ENCODE assay signal across 14 cellular contexts in genomic region chr7:101128040-101128834, GRCh38. TPM values are rescaled to one million over a fixed set of nuclear protein-coding genes. Genes with fewer than 3 reads are reported as not detected.
DNase-seq lines count a peak whose midpoint lies in the region; ATAC-seq and TF ChIP-seq lines count a peak whose summit lies in the region.
"Had no signal": no experiment of that assay in that cellular context is flagged by ENCODE, and none has a peak within 500 bp of the region (broad histone marks: within the 10 kb centered on the region; RNA-seq: fewer than 3 reads in every experiment).

No MANE protein-coding gene starts in this region.

- no TSS peak for BruUV-seq in PC-9 (replicated peaks; lab: Mats Ljungman, UMichigan)

- peak overlapping the region; percentile 82 for H3K9ac ChIP-seq in neuronal stem cell (ENCODE audit: low read depth, low read length, poor library complexity)

- DNase-seq in EL (peak; percentile 49), PC-9 (peak; percentile 61 to 72), epithelial cell of proximal tubule (ENCODE audit: low read depth) (no peak), neuronal stem cell (ENCODE audit: low spot score) (no peak), MV-4-11 (lab: John Stamatoyannopoulos, UW) (no peak), thyroid gland (no peak)
- DNase-seq: activated CD4-positive, alpha-beta T cell treated with anti-CD3 and anti-CD28 coated beads for 36 hours; activated effector memory CD4-positive, alpha-beta T cell treated with anti-CD3 and anti-CD28 coated beads, Interleukin-2, amount 50 U/mL, for 16 hours; cortex of kidney; SIG-M5; stimulated activated naive CD4-positive, alpha-beta T cell treated with Interleukin-2 at 50 U/mL for 16 hours had no signal

- peaks cover 50% of the 10 kb centered on the region for H3F3A ChIP-seq in PC-9 (ENCODE audit: insufficient read depth, low read depth)

- intact Hi-C loops in PC-9 (cut with micrococcal nuclease; ENCODE audit: unreplicated experiment), result no loop called here
- intact Hi-C loops in thyroid gland (cut with DNase I), result no loop called here

- H3K9me2 ChIP-seq in PC-9 (ENCODE audit: insufficient read depth), result no peaks in the 10 kb centered on the region

- H3K4me1 ChIP-seq in PC-9 (replicated peaks; ENCODE audit: insufficient read depth) (peaks cover 57% of the 10 kb centered on the region), neuronal stem cell (ENCODE audit: control insufficient read depth in 2 of 2, insufficient read depth in 1 of 2, low read depth in 1 of 2, low read length in 2 of 2) (peaks cover 11 to 20% of the 10 kb centered on the region in 2 donors), thyroid gland (peaks cover 21 to 25% of the 10 kb centered on the region in 2 donors)

- peak overlapping the region; percentile 92 for H3K4me2 ChIP-seq in PC-9
- no peak overlapping the region for H3K4me2 ChIP-seq in neuronal stem cell (ENCODE audit: insufficient read depth, low read length, poor library complexity, severe bottlenecking)

- TF ChIP-seq CTCF in PC-9 (conservative IDR thresholded peaks at IDR 0.05) (no peak), epithelial cell of proximal tubule (conservative IDR thresholded peaks at IDR 0.05; ENCODE audit: low read depth, low read length) (no peak), thyroid gland (IDR thresholded peaks at IDR 0.05) (no peak)

- WGBS in neuronal stem cell (ENCODE audit: extremely low coverage in 2 of 2, insufficient read length in 2 of 2, insufficient replicate concordance in 1 of 2), 2 donors, result no CpG with 5 or more reads among the region's 14 CpGs
- WGBS in thyroid gland, 2 donors, result 81 to 82% methylated on average over 9 to 13 of the region's 14 CpGs

- ATAC-seq in HG02571 (IDR thresholded peaks at IDR 0.05; ENCODE audit: unreplicated experiment) (no peak), HG03521 (IDR thresholded peaks at IDR 0.05; ENCODE audit: unreplicated experiment) (no peak)
- ATAC-seq: activated CD4-positive, alpha-beta T cell treated with anti-CD3 and anti-CD28 coated beads for 36 hours had no signal

- H3K4me3 ChIP-seq in PC-9, result peak overlapping the region; percentile 45; the same call in 1 of the 2 replicates
- H3K4me3 ChIP-seq in epithelial cell of proximal tubule (ENCODE audit: low read depth, low read length), result peak overlapping the region; percentile 79
- peak overlapping the region in 1 of 2 donors; percentile 12 for H3K4me3 ChIP-seq in neuronal stem cell (ENCODE audit: low read length in 2 of 2)
- H3K4me3 ChIP-seq in thyroid gland (replicated peaks in 1 of 3), result no peak overlapping the region

- no peak overlapping the region for H3K23ac ChIP-seq in neuronal stem cell (ENCODE audit: low read depth, low read length, poor library complexity)

- peak overlapping the region; percentile 88 for H2AK5ac ChIP-seq in neuronal stem cell (ENCODE audit: low read depth, low read length)

- POLR2A ChIA-PET in PC-9 (lab: Charles Lee; ENCODE audit: unreplicated experiment), result interaction anchor here (0.7 to 1.2 kb wide), 2 partner anchors 18 to 25 kb away, joined by 3 to 4 read pairs; no protein-coding TSS in a partner anchor

- no peak overlapping the region for H3K14ac ChIP-seq in neuronal stem cell (ENCODE audit: low read length)

- no peaks in the 10 kb centered on the region for H4K20me1 ChIP-seq in PC-9 (ENCODE audit: insufficient read depth)

- CTCF ChIA-PET in PC-9 (lab: Charles Lee), result interaction anchor here (0.9 to 1.0 kb wide), 3 partner anchors 10 to 124 kb away, joined by 3 to 4 read pairs (median 3); no protein-coding TSS in a partner anchor

- H3K79me1 ChIP-seq in neuronal stem cell (ENCODE audit: low read depth, low read length), result no peaks in the 10 kb centered on the region

- no peak overlapping the region for H2BK120ac ChIP-seq in neuronal stem cell (ENCODE audit: low read depth, low read length)

- H2BK15ac ChIP-seq in neuronal stem cell (ENCODE audit: low read length), result peak overlapping the region; percentile 55

- peaks cover 9% of the 10 kb centered on the region; the same call in 1 of the 2 replicates for H3K79me2 ChIP-seq in PC-9 (ENCODE audit: low read depth)

- H4K91ac ChIP-seq in neuronal stem cell (ENCODE audit: low read depth, low read length, poor library complexity), result no peak overlapping the region

- no peak overlapping the region for H3K4ac ChIP-seq in neuronal stem cell (ENCODE audit: low read length)

- H2BK5ac ChIP-seq in neuronal stem cell (ENCODE audit: low read length), result no peak overlapping the region

- H2AFZ ChIP-seq in PC-9, result no peak overlapping the region
- H2AFZ ChIP-seq in neuronal stem cell (ENCODE audit: low read length), result no peak overlapping the region

- H2BK12ac ChIP-seq in neuronal stem cell (ENCODE audit: low read length), result peak overlapping the region; percentile 65

- H3K27ac ChIP-seq in PC-9, result peak overlapping the region; percentile 99; the same call in 1 of the 2 replicates
- no peak overlapping the region for H3K27ac ChIP-seq in neuronal stem cell (replicated peaks; ENCODE audit: low read length)
- H3K27ac ChIP-seq in thyroid gland, result no peak overlapping the region

- H3K27me3 ChIP-seq in PC-9 (ENCODE audit: insufficient read depth, low read depth), result no peaks in the 10 kb centered on the region
- H3K27me3 ChIP-seq in neuronal stem cell (ENCODE audit: control insufficient read depth in 3 of 3, insufficient read depth in 3 of 3, low read depth in 1 of 3, low read length in 3 of 3), result peaks cover 0 to 4% (median 0%) of the 10 kb centered on the region in 3 experiments
- H3K27me3 ChIP-seq in thyroid gland, result no peaks in the 10 kb centered on the region

- H3K9me3 ChIP-seq in PC-9 (ENCODE audit: insufficient read depth, low read depth) (no peaks in the 10 kb centered on the region), neuronal stem cell (replicated peaks in 1 of 2; ENCODE audit: control insufficient read depth in 2 of 2, insufficient read depth in 1 of 2, low read depth in 1 of 2, low read length in 2 of 2) (no peaks in the 10 kb centered on the region), thyroid gland (no peaks in the 10 kb centered on the region)

- H3K18ac ChIP-seq in neuronal stem cell (ENCODE audit: low read length), result peak overlapping the region; percentile 86

- TF ChIP-seq POLR2A in thyroid gland (IDR thresholded peaks at IDR 0.05), result no peak

- H3K36me3 ChIP-seq in PC-9 (ENCODE audit: low read depth) (no peaks in the 10 kb centered on the region), neuronal stem cell (replicated peaks in 1 of 2; ENCODE audit: control insufficient read depth in 2 of 2, insufficient read depth in 2 of 2, low read length in 2 of 2) (no peaks in the 10 kb centered on the region), thyroid gland (no peaks in the 10 kb centered on the region)

- H4K8ac ChIP-seq in neuronal stem cell (ENCODE audit: low read depth, low read length), result no peak overlapping the region

RNA-seq across cellular contexts. Expression of gene SERPINE1, which starts 1.3 kb away (rescaled TPM):
- total RNA-seq in PC-9 (2021) (36.2 and 45.8 TPM in 2 replicates), epithelial cell of proximal tubule (160 and 249 TPM in 2 replicates), thyroid gland (10 to 100 TPM in 1 of 4 donors, 1 to 10 TPM in 3; 4.7 to 18.6 (median 7.6) TPM)
- 2.3 TPM for polyA plus RNA-seq in neuronal stem cell (2013, experiment 1 of 2)
- polyA plus RNA-seq in neuronal stem cell (2013, experiment 2 of 2), result 2.2 TPM
- polyA plus RNA-seq: IgD-negative memory B cell had no signal

RNA-seq across cellular contexts. Expression of gene AP1S1, which starts 26.0 kb away (rescaled TPM):
- total RNA-seq in PC-9 (2021), result 227 and 308 TPM in 2 replicates
- 178 and 190 TPM in 2 replicates for total RNA-seq in epithelial cell of proximal tubule
- 50.8 TPM for polyA plus RNA-seq in neuronal stem cell (2013, experiment 1 of 2)
- polyA plus RNA-seq in neuronal stem cell (2013, experiment 2 of 2), result 51.6 TPM
- total RNA-seq in thyroid gland, result 10 to 100 TPM; 29.0 to 59.6 (median 41.3) TPM

RNA-seq across cellular contexts. Expression of gene VGF, which starts 37.1 kb away (rescaled TPM):
- total RNA-seq in PC-9 (2021) (2.1 and 2.3 TPM in 2 replicates), epithelial cell of proximal tubule (1.4 and 20.9 TPM in 2 replicates), thyroid gland (1 to 10 TPM in 2 of 4 donors, not detected in 2; 1.3 to 2.3 TPM)
- 3.6 TPM for polyA plus RNA-seq in neuronal stem cell (2013, experiment 1 of 2)
- polyA plus RNA-seq in neuronal stem cell (2013, experiment 2 of 2), result 3.9 TPM
- polyA plus RNA-seq: IgD-negative memory B cell had no signal

RNA-seq across cellular contexts. Expression of gene TRIM56, which starts 43.0 kb away (rescaled TPM):
- total RNA-seq in PC-9 (2021), result 72.3 and 81.6 TPM in 2 replicates
- total RNA-seq in epithelial cell of proximal tubule, result 9.2 and 9.4 TPM in 2 replicates
- polyA plus RNA-seq in neuronal stem cell (2013, experiment 1 of 2), result 3.3 TPM
- 3.7 TPM for polyA plus RNA-seq in neuronal stem cell (2013, experiment 2 of 2)
- 10 to 100 TPM; 19.6 to 36.4 (median 28.5) TPM for total RNA-seq in thyroid gland

RNA-seq across cellular contexts. Expression of gene NAT16, which starts 51.9 kb away (rescaled TPM):
- total RNA-seq in PC-9 (2021) (not detected in 2 replicates), epithelial cell of proximal tubule (0.12 TPM in 1 of 2 replicates, not detected in the other), thyroid gland (1 to 10 TPM in 1 of 4 donors, under 1 TPM in 1, not detected in 2; 0.29 to 1.4 TPM)
- 1.4 TPM for polyA plus RNA-seq in neuronal stem cell (2013, experiment 1 of 2)
- polyA plus RNA-seq in neuronal stem cell (2013, experiment 2 of 2), result 1.6 TPM
- total RNA-seq: activated CD4-positive, alpha-beta T cell treated with anti-CD3 and anti-CD28 coated beads for 36 hours had no signal
- polyA plus RNA-seq: IgD-negative memory B cell had no signal

Comparison
In these comparisons a context has a peak if more than half of its experiments do, and no peak if none do; other contexts are left out.
1. DNase-seq: peak in EL (single experiment) and PC-9 (2 of 2); none in epithelial cell of proximal tubule (single experiment), neuronal stem cell (single experiment), MV-4-11 (single experiment) and thyroid gland (0 of 2).
2. H3K4me3 ChIP-seq: peak in PC-9 (single experiment) and epithelial cell of proximal tubule (single experiment); none in thyroid gland (0 of 3).